22 cellular contexts compared by ENCODE assay signal in the genomic region with DNA sequence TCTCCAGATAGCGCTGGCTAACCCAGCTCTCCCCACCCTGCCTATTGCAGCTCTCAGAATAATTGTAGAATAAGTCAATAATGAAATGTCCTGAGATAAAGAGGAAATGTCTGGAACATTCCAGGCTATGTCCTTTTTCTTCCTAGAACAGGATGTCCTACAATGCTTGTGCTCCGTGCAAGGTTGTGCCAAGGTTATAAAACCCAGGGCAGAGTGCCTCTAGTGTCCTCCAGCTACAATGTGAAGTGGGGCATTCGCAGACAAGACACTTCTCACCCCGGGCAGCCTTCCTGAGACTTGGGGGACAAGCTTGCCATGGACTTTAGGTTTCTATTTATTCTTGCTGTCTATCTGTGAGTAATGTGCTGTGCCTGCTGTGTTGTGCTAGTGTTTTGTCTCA.
A peak's percentile ranks its signal among the peaks of the same experiment; 100 is the strongest.
DNase-seq lines count a peak whose midpoint lies in the region; ATAC-seq, FAIRE-seq and TF ChIP-seq lines count a peak whose summit lies in the region.
"Had no signal": no experiment of that assay in that cellular context is flagged by ENCODE, and none has a peak within 500 bp of the region (broad histone marks: within the 10 kb centered on the region; RNA-seq: fewer than 3 reads in every experiment).

No MANE protein-coding gene starts in this region.

- dilution Hi-C loops in endothelial cell of umbilical vein (cut with MboI; ENCODE audit: extremely low pct_ligation_motif_present, low sequenced_read_pairs) = no loop called here

- H3K4me3 ChIP-seq in liver (ENCODE audit: low read depth in 1 of 3, low read length in 3 of 3) (no peak overlapping the region), HepG2 (replicated peaks in 1 of 3; ENCODE audit: insufficient read depth in 1 of 3, low read depth in 2 of 3, low read length in 3 of 3) (no peak overlapping the region), endothelial cell of umbilical vein (replicated peaks in 1 of 3; ENCODE audit: insufficient read depth in 1 of 3, low read depth in 1 of 3, low read length in 3 of 3) (no peak overlapping the region), prostate gland (no peak overlapping the region), SJCRH30 (no peak overlapping the region)
- H3K4me3 ChIP-seq: GM12878, GM23248, HAP-1 had no signal

- TF ChIP-seq CTCF in liver (IDR thresholded peaks at IDR 0.05; ENCODE audit: low read depth, low read length, missing input control) (no peak), HepG2 (CRISPR knock-in tag; IDR thresholded peaks at IDR 0.05) (no peak), endothelial cell of umbilical vein (IDR thresholded peaks at IDR 0.05; ENCODE audit: extremely low read depth in 1 of 2, insufficient read depth in 1 of 2, low read depth in 1 of 2, low read length in 2 of 2) (no peak), prostate gland (IDR thresholded peaks at IDR 0.05) (no peak)

- H2AFZ ChIP-seq in HepG2 (ENCODE audit: low read length) = no peak overlapping the region
- H2AFZ ChIP-seq in endothelial cell of umbilical vein (ENCODE audit: low read depth, low read length) = peak overlapping the region; percentile 56
- H2AFZ ChIP-seq: GM23248 had no signal

- H3K9me1 ChIP-seq in endothelial cell of umbilical vein (replicated peaks; ENCODE audit: control insufficient read depth, extremely low read depth, insufficient read depth, low read length) = no peaks in the 10 kb centered on the region

- ATAC-seq in HepG2 (no peak), HG03095 (IDR thresholded peaks at IDR 0.05; ENCODE audit: unreplicated experiment) (no peak), HG03571 (IDR thresholded peaks at IDR 0.05; ENCODE audit: unreplicated experiment) (no peak)
- ATAC-seq: GM12878, Panc1 had no signal

- H3K27ac ChIP-seq in liver (ENCODE audit: low read depth in 1 of 2, low read length in 2 of 2) (no peak overlapping the region), HepG2 (ENCODE audit: extremely low read length, insufficient read depth, low read length) (no peak overlapping the region), endothelial cell of umbilical vein (ENCODE audit: insufficient read depth, low read depth, low read length) (no peak overlapping the region), prostate gland (peak overlapping the region; percentile 45 to 56), SJCRH30 (no peak overlapping the region)
- H3K27ac ChIP-seq: GM23248 had no signal

- intact Hi-C loops in HepG2 (cut with micrococcal nuclease; ENCODE audit: unreplicated experiment) = no loop called here
- intact Hi-C loops in endothelial cell of umbilical vein (cut with micrococcal nuclease) = no loop called here
- intact Hi-C loops in prostate gland (cut with DNase I) = no loop called here

- H3K36me3 ChIP-seq in liver (ENCODE audit: control insufficient read depth in 4 of 4, insufficient read depth in 3 of 4, low read depth in 1 of 4, low read length in 3 of 4) = no peaks in the 10 kb centered on the region
- no peaks in the 10 kb centered on the region for H3K36me3 ChIP-seq in HepG2 (replicated peaks in 1 of 2; ENCODE audit: control insufficient read depth in 1 of 2, insufficient read depth in 2 of 2, low read length in 2 of 2)
- H3K36me3 ChIP-seq in endothelial cell of umbilical vein (ENCODE audit: control insufficient read depth in 2 of 2, extremely low read depth in 1 of 2, insufficient read depth in 2 of 2, low read length in 2 of 2) = no peaks in the 10 kb centered on the region
- H3K36me3 ChIP-seq in prostate gland = no peaks in the 10 kb centered on the region
- H3K36me3 ChIP-seq in SJCRH30 = no peaks in the 10 kb centered on the region
- H3K36me3 ChIP-seq: HAP-1 had no signal

- CTCF ChIA-PET in HepG2 (lab: Yijun Ruan, JAX; ENCODE audit: low intra/inter-chr PET ratio, low total read pairs) (no interaction called here), endothelial cell of umbilical vein (lab: Charles Lee) (interaction anchor here (0.8 to 2.2 kb wide), 4 partner anchors 12 to 840 kb away, joined by 3 to 9 read pairs (median 3); no protein-coding TSS in a partner anchor)

- H3K4me2 ChIP-seq in HepG2 (ENCODE audit: low read depth, low read length) (no peak overlapping the region), endothelial cell of umbilical vein (ENCODE audit: insufficient read depth, low read length) (peak overlapping the region; percentile 52)

- FAIRE-seq in HepG2 (lab: Jason Lieb, UNC) = no peak
- FAIRE-seq in endothelial cell of umbilical vein (lab: Jason Lieb, UNC) = peak; percentile 86
- FAIRE-seq: A204.1, GM12878, GM19239 had no signal

- H4K20me1 ChIP-seq in HepG2 (ENCODE audit: insufficient read depth, low read length) (no peaks in the 10 kb centered on the region), endothelial cell of umbilical vein (replicated peaks; ENCODE audit: control insufficient read depth, extremely low read depth, insufficient read depth, low read length) (no peaks in the 10 kb centered on the region)

- no peak for TF ChIP-seq POLR2A in HepG2 (IDR thresholded peaks at IDR 0.05; ENCODE audit: insufficient read depth in 1 of 2, low read depth in 2 of 2, low read length in 2 of 2)
- TF ChIP-seq POLR2A in endothelial cell of umbilical vein (IDR thresholded peaks at IDR 0.05; ENCODE audit: low read depth, low read length) = no peak
- no peak for TF ChIP-seq POLR2A in prostate gland (IDR thresholded peaks at IDR 0.05)

- no peak for DNase-seq in HepG2 (ENCODE audit: low spot score)
- DNase-seq in endothelial cell of umbilical vein (ENCODE audit: low read depth, low spot score) = peak; percentile 50
- DNase-seq in prostate gland (ENCODE audit: low spot score) = peak; percentile 43
- DNase-seq in mucosa of gallbladder (ENCODE audit: low spot score) = no peak
- DNase-seq in SJCRH30 = no peak
- DNase-seq: CD4-positive, alpha-beta memory T cell; DMS153; EL; GM23248; NCI-H1105 treated with DMSO at 0.1 percent for 48 hours; NCI-H1694; NCI-H2107; NCI-H345; NCI-H526 had no signal

- H3K27me3 ChIP-seq in liver (ENCODE audit: control insufficient read depth in 4 of 4, insufficient read depth in 4 of 4, low read length in 3 of 4) (peaks cover 0 to 6% (median 0%) of the 10 kb centered on the region in 4 donors), HepG2 (ENCODE audit: control insufficient read depth in 1 of 2, insufficient read depth in 2 of 2, low read length in 2 of 2) (no peaks in the 10 kb centered on the region), endothelial cell of umbilical vein (ENCODE audit: control insufficient read depth in 2 of 2, insufficient read depth in 2 of 2, low read length in 2 of 2) (no peaks in the 10 kb centered on the region), prostate gland (replicated peaks; ENCODE audit: insufficient read depth) (no peaks in the 10 kb centered on the region), SJCRH30 (no peaks in the 10 kb centered on the region)

- 54% methylated on average over 4 of the region's 4 CpGs for WGBS in liver
- 8% methylated on average over 4 of the region's 4 CpGs for WGBS in HepG2 (ENCODE audit: low lambda C conversion rate)
- 46% methylated on average over 4 of the region's 4 CpGs for WGBS in prostate gland

- POLR2A ChIA-PET in HepG2 (lab: Yijun Ruan, JAX) = no interaction called here
- POLR2A ChIA-PET in endothelial cell of umbilical vein (lab: Charles Lee) = no interaction called here

- BruUV-seq in HepG2 (replicated peaks; lab: Mats Ljungman, UMichigan) (no TSS peak), endothelial cell of umbilical vein (replicated peaks; lab: Mats Ljungman, UMichigan) (no TSS peak)

- TF ChIP-seq EP300 in HepG2 (IDR thresholded peaks at IDR 0.05; ENCODE audit: low read depth in 2 of 2, low read length in 2 of 2) (no peak), HepG2 (CRISPR knock-in tag; IDR thresholded peaks at IDR 0.05; ENCODE audit: borderline replicate concordance) (no peak)

- TF ChIP-seq RAD21 in liver (IDR thresholded peaks at IDR 0.05) (no peak), HepG2 (CRISPR knock-in tag; IDR thresholded peaks at IDR 0.05) (no peak)

- H3K4me1 ChIP-seq in liver (ENCODE audit: control insufficient read depth in 4 of 4, insufficient read depth in 4 of 4, low read length in 3 of 4) = no peaks in the 10 kb centered on the region
- H3K4me1 ChIP-seq in HepG2 (ENCODE audit: insufficient read depth, low read length) = no peaks in the 10 kb centered on the region
- peaks cover 14% of the 10 kb centered on the region for H3K4me1 ChIP-seq in endothelial cell of umbilical vein (ENCODE audit: control insufficient read depth, extremely low read depth, insufficient read depth, low read length)
- H3K4me1 ChIP-seq in prostate gland (replicated peaks) = no peaks in the 10 kb centered on the region
- H3K4me1 ChIP-seq in SJCRH30 = no peaks in the 10 kb centered on the region
- H3K4me1 ChIP-seq: HAP-1 had no signal

- in situ Hi-C loops in HepG2 (cut with HindIII; ENCODE audit: extremely low pct_ligation_motif_present, low pct_unique_long_range_greater_than_20kb) = no loop called here

- H3K9ac ChIP-seq in liver (ENCODE audit: low read depth in 1 of 2, low read length in 2 of 2) = no peak overlapping the region
- no peak overlapping the region for H3K9ac ChIP-seq in HepG2 (ENCODE audit: insufficient read depth, low read depth, low read length)
- H3K9ac ChIP-seq in endothelial cell of umbilical vein (replicated peaks; ENCODE audit: extremely low read depth, insufficient read depth, low read length) = no peak overlapping the region
- H3K9ac ChIP-seq: GM23248 had no signal

- H3K79me2 ChIP-seq in HepG2 (ENCODE audit: insufficient read depth, low read length) (no peaks in the 10 kb centered on the region), endothelial cell of umbilical vein (ENCODE audit: control insufficient read depth, insufficient read depth, low read length) (no peaks in the 10 kb centered on the region)

- H3K9me3 ChIP-seq in liver (ENCODE audit: control insufficient read depth in 4 of 4, low read length in 3 of 4) (no peaks in the 10 kb centered on the region), HepG2 (ENCODE audit: low read length) (no peaks in the 10 kb centered on the region), endothelial cell of umbilical vein (replicated peaks; ENCODE audit: control insufficient read depth, insufficient read depth, low read length) (no peaks in the 10 kb centered on the region), prostate gland (no peaks in the 10 kb centered on the region), SJCRH30 (replicated peaks) (no peaks in the 10 kb centered on the region)
- H3K9me3 ChIP-seq: HAP-1 had no signal

TF ChIP-seq in liver, 16 proteins besides CTCF, POLR2A, EP300 and RAD21 (continues in another document):
- no peak for TF ChIP-seq GABPA (IDR thresholded peaks at IDR 0.05 in 1 of 2, conservative IDR thresholded peaks at IDR 0.05 in 1 of 2)

TF ChIP-seq in HepG2, 621 proteins besides CTCF, POLR2A, EP300 and RAD21 (continues in another document):
- no peak for TF ChIP-seq NFE2 (CRISPR knock-in tag; IDR thresholded peaks at IDR 0.05)
- TF ChIP-seq DNMT3B (CRISPR knock-in tag; conservative IDR thresholded peaks at IDR 0.05) = no peak
- no peak for TF ChIP-seq ZNF615 (CRISPR knock-in tag; IDR thresholded peaks at IDR 0.05; ENCODE audit: borderline replicate concordance)
- TF ChIP-seq ZNF143 (CRISPR knock-in tag; IDR thresholded peaks at IDR 0.05) = no peak

TF ChIP-seq in endothelial cell of umbilical vein, 7 proteins besides CTCF, POLR2A, EP300 and RAD21 (continues in another document):
- TF ChIP-seq EZH2 (IDR thresholded peaks at IDR 0.05; ENCODE audit: borderline replicate concordance, low read depth, low read length, severe bottlenecking) (no peak), POLR2AphosphoS5 (IDR thresholded peaks at IDR 0.05; ENCODE audit: insufficient read depth, low read depth, low read length) (no peak), GATA2 (IDR thresholded peaks at IDR 0.05; ENCODE audit: insufficient read depth, insufficient read length, low read depth, low read length) (no peak)

Comparison
In these comparisons a context has a peak if more than half of its experiments do, and no peak if none do; other contexts are left out.
1. H3K27ac ChIP-seq: peak in prostate gland (2 of 2); none in liver (0 of 2), HepG2 (single experiment), endothelial cell of umbilical vein (single experiment) and SJCRH30 (single experiment).
2. DNase-seq: peak in endothelial cell of umbilical vein (single experiment) and prostate gland (single experiment); none in HepG2 (single experiment), mucosa of gallbladder (single experiment) and SJCRH30 (0 of 2).